In genomic region chr7:157949711-157950110, GRCh38 we compare ENCODE assay signal across 23 cellular contexts.
DNase-seq lines count a peak whose midpoint lies in the region; ATAC-seq, FAIRE-seq and TF ChIP-seq lines count a peak whose summit lies in the region.
"Had no signal": no experiment of that assay in that cellular context is flagged by ENCODE, and none has a peak within 500 bp of the region (broad histone marks: within the 10 kb centered on the region; RNA-seq: fewer than 3 reads in every experiment).

No MANE protein-coding gene starts in this region.

- H3K36me3 Mint-ChIP-seq in activated CD4-positive, alpha-beta T cell treated with anti-CD3 and anti-CD28 coated beads for 36 hours (ENCODE audit: low read depth): no peaks in the 10 kb centered on the region

- H3K4me3 Mint-ChIP-seq in activated CD4-positive, alpha-beta T cell treated with anti-CD3 and anti-CD28 coated beads for 36 hours: no peak overlapping the region
- H3K4me3 Mint-ChIP-seq: CD4-positive, alpha-beta T cell; GM23338 had no signal

- in situ Hi-C loops in astrocyte of the spinal cord (cut with HindIII; ENCODE audit: low sequenced_read_pairs): no loop called here

- POLR2A ChIA-PET in PC-3 (lab: Charles Lee; ENCODE audit: unreplicated experiment): no interaction called here
- POLR2A ChIA-PET in activated CD4-positive, alpha-beta T cell treated with anti-CD3 and anti-CD28 coated beads for 36 hours (lab: Charles Lee): no interaction called here

- no peak overlapping the region for H2AFZ ChIP-seq in PC-3 (ENCODE audit: low read length)
- H2AFZ ChIP-seq in Karpas-422 (ENCODE audit: low read length): no peak overlapping the region
- H2AFZ ChIP-seq: GM23338 had no signal

- no TSS peak for BruUV-seq in PC-3 (replicated peaks; lab: Mats Ljungman, UMichigan)

- no peaks in the 10 kb centered on the region for H3K27me3 ChIP-seq in PC-3 (ENCODE audit: low read length)
- H3K27me3 ChIP-seq in small intestine (ENCODE audit: control insufficient read depth in 2 of 2, insufficient read depth in 2 of 2, low read length in 2 of 2): no peaks in the 10 kb centered on the region
- H3K27me3 ChIP-seq in Karpas-422 (ENCODE audit: low read length): no peaks in the 10 kb centered on the region; the same call in 1 of the 2 replicates

- WGBS in small intestine, 3 donors: 17 to 36% (median 22%) methylated on average over 3 of the region's 3 CpGs

- no peak overlapping the region for H3K4me2 ChIP-seq in PC-3 (ENCODE audit: low read length)
- H3K4me2 ChIP-seq in Karpas-422 (ENCODE audit: low read depth, low read length, poor library complexity, severe bottlenecking): no peak overlapping the region
- H3K4me2 ChIP-seq: A549, GM23338 had no signal

- DNase-seq in Daoy (ENCODE audit: low read depth) (peak; percentile 49), PC-3 (peak; percentile 82), astrocyte of the spinal cord (ENCODE audit: low read depth, low spot score) (peak; percentile 2), foreskin fibroblast (peak; percentile 1 to 3), small intestine (no peak), Karpas-422 (no peak), NCI-H774 (lab: John Stamatoyannopoulos, UW) (no peak)
- no peak for DNase-seq in activated CD4-positive, alpha-beta T cell treated with anti-CD3 and anti-CD28 coated beads for 36 hours
- DNase-seq: Caco-2; CD4-positive, alpha-beta T cell; GF-D8; KG1; NCI-H1048; NCI-H1436; NCI-H2029; NCI-H446 treated with DMSO at 0.1 percent for 48 hours; NCI-H69; NK-92 treated with Interleukin-12 subunit alpha and Interleukin-12 subunit beta, amount 100 ng/mL, for 24 hours; SIG-M5 had no signal

- H3K4me1 Mint-ChIP-seq in activated CD4-positive, alpha-beta T cell treated with anti-CD3 and anti-CD28 coated beads for 36 hours: no peaks in the 10 kb centered on the region
- H3K4me1 Mint-ChIP-seq: GM23338 had no signal

- H3K9me2 ChIP-seq in PC-3 (replicated peaks; ENCODE audit: low read length) (no peaks in the 10 kb centered on the region), Karpas-422 (replicated peaks; ENCODE audit: insufficient read depth, low read length) (no peaks in the 10 kb centered on the region)

- peaks cover 3% of the 10 kb centered on the region for H3F3A ChIP-seq in PC-3 (ENCODE audit: low read length, unreplicated experiment)

- H3K9me3 Mint-ChIP-seq in activated CD4-positive, alpha-beta T cell treated with anti-CD3 and anti-CD28 coated beads for 36 hours (ENCODE audit: low read depth): peaks cover 11% of the 10 kb centered on the region

- TF ChIP-seq CTCF in PC-3 (conservative IDR thresholded peaks at IDR 0.05; ENCODE audit: low read depth, low read length): no peak
- TF ChIP-seq CTCF in astrocyte of the spinal cord (IDR thresholded peaks at IDR 0.05; ENCODE audit: low read depth, low read length): no peak
- TF ChIP-seq CTCF in foreskin fibroblast (IDR thresholded peaks at IDR 0.05; ENCODE audit: low read depth, low read length): no peak

- peaks cover 10% of the 10 kb centered on the region for H3K27me3 Mint-ChIP-seq in activated CD4-positive, alpha-beta T cell treated with anti-CD3 and anti-CD28 coated beads for 36 hours

- H3K4me1 ChIP-seq in PC-3 (ENCODE audit: insufficient read depth, low read length): peaks cover 15% of the 10 kb centered on the region
- no peaks in the 10 kb centered on the region for H3K4me1 ChIP-seq in small intestine (ENCODE audit: control insufficient read depth in 2 of 2, insufficient read depth in 1 of 2, low read depth in 1 of 2, low read length in 1 of 2)
- H3K4me1 ChIP-seq in Karpas-422 (ENCODE audit: low read length): no peaks in the 10 kb centered on the region
- H3K4me1 ChIP-seq: A549, Caco-2 had no signal

- H3K27ac ChIP-seq in PC-3 (ENCODE audit: low read length) (peak overlapping the region; percentile 91), small intestine (ENCODE audit: low read depth in 1 of 2, low read length in 1 of 2) (no peak overlapping the region), Karpas-422 (ENCODE audit: low read length) (no peak overlapping the region)
- H3K27ac ChIP-seq: A549 had no signal

- H4K20me1 ChIP-seq in PC-3 (ENCODE audit: low read length) (no peaks in the 10 kb centered on the region), Karpas-422 (ENCODE audit: insufficient read depth, low read depth, low read length) (no peaks in the 10 kb centered on the region)

- H3K36me3 ChIP-seq in PC-3 (ENCODE audit: low read depth, low read length) (no peaks in the 10 kb centered on the region), small intestine (ENCODE audit: control insufficient read depth in 2 of 2, insufficient read depth in 2 of 2, low read length in 2 of 2) (no peaks in the 10 kb centered on the region), Karpas-422 (ENCODE audit: insufficient read depth, low read length) (no peaks in the 10 kb centered on the region)

- H3K79me2 ChIP-seq in PC-3 (ENCODE audit: low read length): no peaks in the 10 kb centered on the region
- no peaks in the 10 kb centered on the region for H3K79me2 ChIP-seq in Karpas-422 (ENCODE audit: low read length)

- no peak overlapping the region for H3K27ac Mint-ChIP-seq in activated CD4-positive, alpha-beta T cell treated with anti-CD3 and anti-CD28 coated beads for 36 hours
- H3K27ac Mint-ChIP-seq: CD4-positive, alpha-beta T cell; GM23338 had no signal

- H3K9me3 ChIP-seq in PC-3 (ENCODE audit: low read length): 0 out of 2 replicates have a peak, but pooled peaks cover 5% of the 10 kb centered on the region
- no peaks in the 10 kb centered on the region for H3K9me3 ChIP-seq in small intestine (ENCODE audit: control insufficient read depth, low read depth)
- no peaks in the 10 kb centered on the region for H3K9me3 ChIP-seq in Karpas-422 (ENCODE audit: low read length)

- ATAC-seq in PC-3: peak; percentile 86
- no peak for ATAC-seq in activated CD4-positive, alpha-beta T cell treated with anti-CD3 and anti-CD28 coated beads for 36 hours
- ATAC-seq: A549, GM23338, SK-N-SH treated with all-trans-retinoic acid at 6 μM for 48 hours had no signal

- intact Hi-C loops in PC-3 (cut with micrococcal nuclease): no loop called here
- intact Hi-C loops in activated CD4-positive, alpha-beta T cell treated with anti-CD3 and anti-CD28 coated beads for 36 hours (cut with DNase I, micrococcal nuclease): no loop called here

- CTCF ChIA-PET in PC-3 (lab: Charles Lee): no interaction called here
- CTCF ChIA-PET in activated CD4-positive, alpha-beta T cell treated with anti-CD3 and anti-CD28 coated beads for 36 hours (lab: Charles Lee): interaction anchor here (0.6 to 0.7 kb wide), 2 partner anchors 260 to 314 kb away, joined by 3 read pairs; no protein-coding TSS in a partner anchor

- no peak overlapping the region; the same call in 1 of the 2 replicates for H3K9ac ChIP-seq in PC-3 (ENCODE audit: low read length)
- no peak overlapping the region for H3K9ac ChIP-seq in Karpas-422 (ENCODE audit: low read length)

- no peak for FAIRE-seq in small intestine (lab: Jason Lieb, UNC)
- FAIRE-seq: A549, RCC 7860 had no signal

- no peak overlapping the region for H3K4me3 ChIP-seq in PC-3 (ENCODE audit: low read length)
- H3K4me3 ChIP-seq in astrocyte of the spinal cord (ENCODE audit: low read depth, low read length): no peak overlapping the region
- no peak overlapping the region for H3K4me3 ChIP-seq in foreskin fibroblast (ENCODE audit: low read depth in 1 of 2, low read length in 2 of 2)
- no peak overlapping the region for H3K4me3 ChIP-seq in small intestine (ENCODE audit: low read depth in 1 of 2, low read length in 2 of 2)
- H3K4me3 ChIP-seq in Karpas-422 (ENCODE audit: low read length): no peak overlapping the region
- H3K4me3 ChIP-seq: A549, GM23338 had no signal

Comparison
In these comparisons a context has a peak if more than half of its experiments do, and no peak if none do; other contexts are left out.
1. DNase-seq: peak in Daoy (single experiment), PC-3 (single experiment), astrocyte of the spinal cord (single experiment) and foreskin fibroblast (2 of 2); none in activated CD4-positive, alpha-beta T cell treated with anti-CD3 and anti-CD28 coated beads for 36 hours (single experiment), small intestine (single experiment), Karpas-422 (single experiment) and NCI-H774 (single experiment).